ENCODE assay signal across 8 cellular contexts in the genomic region with DNA sequence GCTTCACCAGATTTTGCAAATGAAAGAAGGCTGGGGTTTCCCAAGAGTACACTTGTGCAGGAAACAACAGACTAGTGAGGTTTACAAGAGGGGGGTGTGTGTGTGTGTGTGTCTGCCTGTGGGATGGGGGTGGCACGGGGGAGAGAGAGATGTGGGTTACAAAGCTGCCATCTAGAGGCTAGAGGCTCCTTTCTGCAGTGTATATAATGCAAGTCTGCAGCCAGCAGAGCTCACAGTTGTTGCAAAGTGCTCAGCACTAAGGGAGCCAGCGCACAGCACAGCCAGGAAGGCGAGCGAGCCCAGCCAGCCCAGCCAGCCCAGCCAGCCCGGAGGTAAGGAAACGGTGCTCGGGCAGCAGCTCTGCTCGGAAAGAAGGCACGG. TPM values are rescaled to one million over a fixed set of nuclear protein-coding genes. Genes with fewer than 3 reads are reported as not detected.
DNase-seq lines count a peak whose midpoint lies in the region; ATAC-seq lines count a peak whose summit lies in the region.

A gene (plus strand): TSS at position 233 of the 381 bp plus-strand sequence. CDS start 10,641 bp downstream, outside the sequence.

- CTCF ChIA-PET in activated CD4-positive, alpha-beta memory T cell treated with anti-CD3 and anti-CD28 coated beads, Interleukin-2, amount 10 ng/mL, durations not matched to agents 7 days and 5 days (lab: Charles Lee): interaction anchor here (0.6 to 7.1 kb wide), 21 partner anchors 11 to 252 kb away, joined by 3 to 205 read pairs (median 5); no protein-coding TSS in a partner anchor

- H3K4me1 Mint-ChIP-seq in activated CD4-positive, alpha-beta memory T cell treated with anti-CD3 and anti-CD28 coated beads, Interleukin-2, amount 10 ng/mL, durations not matched to agents 7 days and 5 days: peaks cover 24% of the 10 kb centered on the region

- DNase-seq in 8988T: peak; percentile 75
- peak; percentile 38 for DNase-seq in NCI-H345 treated with DMSO at 0.1 percent for 48 hours (lab: John Stamatoyannopoulos, UW; ENCODE audit: unreplicated experiment)
- DNase-seq in activated CD4-positive, alpha-beta memory T cell treated with anti-CD3 and anti-CD28 coated beads, Interleukin-2, amount 10 ng/mL, durations not matched to agents 7 days and 5 days: peak; percentile 73
- peak; percentile 49 for DNase-seq in effector CD8-positive, alpha-beta T cell (lab: John Stamatoyannopoulos, UW)
- peak; percentile 90 for DNase-seq in mesenteric fat pad (ENCODE audit: low spot score)
- peak; percentile 21 for DNase-seq in stimulated activated CD8-positive, alpha-beta memory T cell treated with anti-CD3 and anti-CD28 coated beads, Interleukin-15, amount 100 ng/mL, for 24 hours (ENCODE audit: low read depth)

- peaks cover 30% of the 10 kb centered on the region for H3K27me3 Mint-ChIP-seq in activated CD4-positive, alpha-beta memory T cell treated with anti-CD3 and anti-CD28 coated beads, Interleukin-2, amount 10 ng/mL, durations not matched to agents 7 days and 5 days

- no peaks in the 10 kb centered on the region for H3K36me3 Mint-ChIP-seq in activated CD4-positive, alpha-beta memory T cell treated with anti-CD3 and anti-CD28 coated beads, Interleukin-2, amount 10 ng/mL, durations not matched to agents 7 days and 5 days (ENCODE audit: low read depth)

- H3K9me3 Mint-ChIP-seq in activated CD4-positive, alpha-beta memory T cell treated with anti-CD3 and anti-CD28 coated beads, Interleukin-2, amount 10 ng/mL, durations not matched to agents 7 days and 5 days: no peaks in the 10 kb centered on the region

- H3K27ac Mint-ChIP-seq in activated CD4-positive, alpha-beta memory T cell treated with anti-CD3 and anti-CD28 coated beads, Interleukin-2, amount 10 ng/mL, durations not matched to agents 7 days and 5 days: no peak within 1 kb of the TSS

- peak; percentile 54 for ATAC-seq in GM18520 (IDR thresholded peaks at IDR 0.05; ENCODE audit: unreplicated experiment)
- peak; percentile 70 for ATAC-seq in HG03039 (IDR thresholded peaks at IDR 0.05; ENCODE audit: unreplicated experiment)

- H3K4me3 Mint-ChIP-seq in activated CD4-positive, alpha-beta memory T cell treated with anti-CD3 and anti-CD28 coated beads, Interleukin-2, amount 10 ng/mL, durations not matched to agents 7 days and 5 days: no peak within 1 kb of the TSS

- POLR2A ChIA-PET in activated CD4-positive, alpha-beta memory T cell treated with anti-CD3 and anti-CD28 coated beads, Interleukin-2, amount 10 ng/mL, durations not matched to agents 7 days and 5 days (lab: Charles Lee): interaction anchor here (0.6 to 1.8 kb wide), 6 partner anchors 15 to 66 kb away, joined by 4 to 16 read pairs (median 5); no protein-coding TSS in a partner anchor

RNA-seq across cellular contexts. Expression of the gene that starts here (rescaled TPM):
- total RNA-seq in activated CD4-positive, alpha-beta memory T cell treated with anti-CD3 and anti-CD28 coated beads, Interleukin-2, amount 10 ng/mL, durations not matched to agents 7 days and 5 days: 1 to 10 TPM; 2.5 to 2.7 TPM
- total RNA-seq in mesenteric fat pad: 74.1 TPM

Comparison
In these comparisons a context has a peak if more than half of its experiments do, and no peak if none do; other contexts are left out.
1. Peak in every context shown above with its lines: DNase-seq and ATAC-seq.
2. RNA of the gene that starts here (total RNA-seq): 74.1 TPM in mesenteric fat pad (single experiment); 2.5 to 2.7 TPM in activated CD4-positive, alpha-beta memory T cell treated with anti-CD3 and anti-CD28 coated beads, Interleukin-2, amount 10 ng/mL, durations not matched to agents 7 days and 5 days; every median in the first group is over 10 times any median in the second.
3. DNase-seq: peak in every context shown above with its lines; median percentile 90 in mesenteric fat pad; 75 in 8988T; 73 in activated CD4-positive, alpha-beta memory T cell treated with anti-CD3 and anti-CD28 coated beads, Interleukin-2, amount 10 ng/mL, durations not matched to agents 7 days and 5 days; 49 in effector CD8-positive, alpha-beta T cell; 38 in NCI-H345 treated with DMSO at 0.1 percent for 48 hours; 21 in stimulated activated CD8-positive, alpha-beta memory T cell treated with anti-CD3 and anti-CD28 coated beads, Interleukin-15, amount 100 ng/mL, for 24 hours.